1 cellular context compared by ENCODE assay signal in genomic region chr13:43270043-43270830, GRCh38.
TF ChIP-seq lines count a peak whose summit lies in the region.

No MANE protein-coding gene starts in this region.

TF ChIP-seq in SK-N-SH, 30 proteins besides CTCF, POLR2A, EP300 and RAD21 (continued from another document):
- no peak for TF ChIP-seq REST (IDR thresholded peaks at IDR 0.05; ENCODE audit: low read depth, low read length)
- no peak for TF ChIP-seq USF1 (IDR thresholded peaks at IDR 0.05; ENCODE audit: borderline replicate concordance, low read depth)
- no peak for TF ChIP-seq RXRA (IDR thresholded peaks at IDR 0.05; ENCODE audit: borderline replicate concordance, low read depth)
